ENCODE assay signal across 18 cellular contexts in the genomic region with DNA sequence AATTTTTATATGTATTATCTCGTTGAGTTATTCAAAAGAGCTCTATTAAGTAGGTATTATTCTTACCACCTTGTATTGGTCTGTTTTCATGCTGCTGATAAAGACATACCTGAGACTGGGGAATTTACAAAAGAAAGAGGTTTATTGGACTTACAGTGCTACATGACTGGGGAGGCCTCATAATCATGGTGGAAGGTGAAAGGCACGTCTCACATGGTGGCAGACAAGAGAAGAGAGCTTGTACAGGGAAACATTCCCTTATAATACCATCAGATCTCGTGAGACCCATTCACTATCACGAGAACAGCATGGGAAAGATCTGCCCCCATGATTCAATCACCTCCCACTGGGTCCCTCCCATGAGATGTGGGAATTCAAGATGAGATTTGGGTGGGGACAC. TPM values are rescaled to one million over a fixed set of nuclear protein-coding genes. Genes with fewer than 3 reads are reported as not detected.
"Had no signal": no experiment of that assay in that cellular context is flagged by ENCODE, and none has a peak within 500 bp of the region (broad histone marks: within the 10 kb centered on the region; RNA-seq: fewer than 3 reads in every experiment).

No MANE protein-coding gene starts in this region.

RNA-seq across cellular contexts. Expression of a gene that starts 44.3 kb away (rescaled TPM):
- total RNA-seq: activated naive CD4-positive, alpha-beta T cell treated with anti-CD3 and anti-CD28 coated beads for 36 hours; activated naive CD8-positive, alpha-beta T cell treated with anti-CD3 and anti-CD28 coated beads for 36 hours; activated T-cell treated with anti-CD3 and anti-CD28 coated beads, Interleukin-2, amount 50 U/mL, for 4 hours; activated T-cell treated with anti-CD3 and anti-CD28 coated beads, Interleukin-2, amount 50 U/mL, for 72 hours; activated T-helper 1 cell treated with anti-CD3 and anti-CD28 coated beads, Interleukin-12 subunit alpha, Interleukin-12 subunit beta, Interleukin-2, Interleukin-4 antibody, amounts not matched to agents 30 ng/mL and 10 ng/mL and 1 ng/mL, durations not matched to agents 14 hours and 24 hours and 36 hours; activated T-helper 2 cell treated with anti-CD3 and anti-CD28 coated beads, Interferon-gamma antibody, Interleukin-2, Interleukin-4, amounts not matched to agents 10 μg/mL and 5 μg/mL and 100 μg/mL, durations not matched to agents 14 hours and 24 hours and 36 hours; adrenal gland; aorta; ascending aorta; astrocyte; body of pancreas; breast epithelium; bronchial epithelial cell; cardiac muscle cell; cardiac septum; cerebellum; chondrocyte had no signal
- polyA plus RNA-seq: adipose tissue, adrenal gland, aorta, cardiac muscle cell had no signal
